22 cellular contexts compared by ENCODE assay signal in genomic region chr10:121033371-121033770, GRCh38.
DNase-seq lines count a peak whose midpoint lies in the region; ATAC-seq, FAIRE-seq and TF ChIP-seq lines count a peak whose summit lies in the region.
"Had no signal": no experiment of that assay in that cellular context is flagged by ENCODE, and none has a peak within 500 bp of the region (broad histone marks: within the 10 kb centered on the region; RNA-seq: fewer than 3 reads in every experiment).

No MANE protein-coding gene starts in this region.

- H3K27ac ChIP-seq in right atrium auricular region (no peak overlapping the region), hepatocyte (peak overlapping the region; percentile 20), pancreas (no peak overlapping the region)

- H3K9me2 ChIP-seq in hepatocyte (replicated peaks; ENCODE audit: insufficient read depth), result no peaks in the 10 kb centered on the region

- no peaks in the 10 kb centered on the region for H4K20me1 ChIP-seq in hepatocyte (ENCODE audit: insufficient read depth, poor library complexity, severe bottlenecking)

- intact Hi-C loops in left cardiac atrium (cut with DNase I) (no loop called here), pancreas (cut with DNase I) (no loop called here)

- no peak for TF ChIP-seq CTCF in right atrium auricular region (IDR thresholded peaks at IDR 0.05)
- TF ChIP-seq CTCF in hepatocyte (IDR thresholded peaks at IDR 0.05; ENCODE audit: poor library complexity), result no peak
- TF ChIP-seq CTCF in pancreas (IDR thresholded peaks at IDR 0.05), result no peak
- no peak for TF ChIP-seq CTCF in foreskin fibroblast (IDR thresholded peaks at IDR 0.05; ENCODE audit: low read depth, low read length)

- FAIRE-seq in pancreas (lab: Jason Lieb, UNC), result peak; percentile 29
- FAIRE-seq: HepG2 had no signal

- ATAC-seq in left cardiac atrium (peak; percentile 56 to 57), pancreas (no peak), HG03571 (IDR thresholded peaks at IDR 0.05; ENCODE audit: unreplicated experiment) (no peak), HG03520 (IDR thresholded peaks at IDR 0.05; ENCODE audit: unreplicated experiment) (no peak)
- ATAC-seq: HCT116, HepG2 had no signal

- H3K4me1 ChIP-seq in right atrium auricular region (no peaks in the 10 kb centered on the region), hepatocyte (ENCODE audit: insufficient read depth) (peaks cover 28% of the 10 kb centered on the region), pancreas (no peaks in the 10 kb centered on the region)

- H3K9me3 ChIP-seq in right atrium auricular region (no peaks in the 10 kb centered on the region), hepatocyte (ENCODE audit: low read depth) (no peaks in the 10 kb centered on the region), pancreas (no peaks in the 10 kb centered on the region)
- H3K9me3 ChIP-seq: MG63 had no signal

- H3K79me2 ChIP-seq in hepatocyte, result no peaks in the 10 kb centered on the region

- no peak overlapping the region for H3K4me3 ChIP-seq in right atrium auricular region
- H3K4me3 ChIP-seq in hepatocyte, result no peak overlapping the region
- no peak overlapping the region for H3K4me3 ChIP-seq in pancreas
- no peak overlapping the region for H3K4me3 ChIP-seq in foreskin fibroblast (ENCODE audit: low read depth in 1 of 2, low read length in 2 of 2)
- H3K4me3 ChIP-seq: GM23338, MG63 had no signal

- H3K36me3 ChIP-seq in right atrium auricular region, result no peaks in the 10 kb centered on the region
- H3K36me3 ChIP-seq in hepatocyte (replicated peaks; ENCODE audit: insufficient read depth, low read depth), result no peaks in the 10 kb centered on the region
- no peaks in the 10 kb centered on the region for H3K36me3 ChIP-seq in pancreas
- H3K36me3 ChIP-seq: MG63 had no signal

- H2AFZ ChIP-seq in hepatocyte, result no peak overlapping the region

- 55% methylated on average over 3 of the region's 3 CpGs for WGBS in hepatocyte (ENCODE audit: low lambda C conversion rate, missing lambda C conversion rate)
- 41% methylated on average over 3 of the region's 3 CpGs for WGBS in pancreas, 2 donors

- DNase-seq in left cardiac atrium, result no peak
- DNase-seq in right atrium auricular region (ENCODE audit: low spot score), result no peak
- DNase-seq in hepatocyte (ENCODE audit: low spot score), result no peak
- DNase-seq in pancreas, result no peak
- no peak for DNase-seq in foreskin fibroblast
- DNase-seq: ACHN, AML-193, COR-L47, EL, KG1, MG63, NCI-H1092, NCI-H146, NCI-H2081 treated with DMSO at 0.1 percent for 48 hours, NCI-H345, NCI-H69, SIG-M5 had no signal

- no peak overlapping the region for H3K4me2 ChIP-seq in hepatocyte
- H3K4me2 ChIP-seq: GM23338 had no signal

- H3K27me3 ChIP-seq in right atrium auricular region, result no peaks in the 10 kb centered on the region
- H3K27me3 ChIP-seq in hepatocyte, result no peaks in the 10 kb centered on the region
- no peaks in the 10 kb centered on the region for H3K27me3 ChIP-seq in pancreas
- H3K27me3 ChIP-seq: MG63 had no signal

Comparison
In these comparisons a context has a peak if more than half of its experiments do, and no peak if none do; other contexts are left out.
1. ATAC-seq: peak in left cardiac atrium (2 of 2); none in pancreas (0 of 4), HG03571 (single experiment) and HG03520 (single experiment).